15 cellular contexts compared by ENCODE assay signal in the genomic region with DNA sequence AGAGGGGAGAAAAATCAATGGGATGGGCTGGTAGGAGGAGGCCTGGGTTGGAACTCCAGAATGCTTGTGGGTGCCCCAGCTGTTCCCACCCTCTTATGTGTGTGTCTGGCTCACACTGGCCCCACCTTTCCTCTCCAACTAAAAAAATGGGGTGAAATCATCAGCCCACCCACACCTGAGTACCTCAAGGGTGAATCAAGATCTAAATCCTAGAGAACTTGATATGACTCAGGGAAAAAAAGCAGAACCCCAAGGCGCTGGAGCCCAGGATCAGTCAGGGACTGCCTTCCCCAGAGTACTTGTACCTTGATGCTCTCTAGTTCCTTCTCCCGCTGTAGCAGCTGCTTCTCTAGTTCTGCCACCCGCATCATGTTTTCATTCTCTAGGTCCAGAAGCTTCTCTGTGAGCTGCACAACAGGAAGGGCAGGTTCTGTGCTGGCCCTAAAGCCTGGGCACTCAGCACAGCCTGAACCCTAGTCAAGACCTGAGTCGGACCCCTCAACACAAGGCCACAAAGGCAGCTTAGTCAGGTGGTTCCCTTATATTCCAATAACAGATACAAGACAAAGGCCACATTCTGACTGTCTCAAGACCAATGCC.
"Had no signal": no experiment of that assay in that cellular context is flagged by ENCODE, and none has a peak within 500 bp of the region (broad histone marks: within the 10 kb centered on the region; RNA-seq: fewer than 3 reads in every experiment).

No MANE protein-coding gene starts in this region.

- H3K27me3 Mint-ChIP-seq: activated CD4-positive, alpha-beta T cell treated with anti-CD3 and anti-CD28 coated beads, Interleukin-2, amount 10 ng/mL, durations not matched to agents 24 days and 14 days; activated naive CD8-positive, alpha-beta T cell treated with anti-CD3 and anti-CD28 coated beads, Interleukin-2, amount 10 ng/mL, durations not matched to agents 7 days and 5 days had no signal

- H3K9me3 ChIP-seq: colonic mucosa, ovary, SJSA1, tibial artery had no signal

- H3K27ac ChIP-seq: colonic mucosa, epithelial cell of prostate, ovary, SJSA1, tibial artery had no signal

- DNase-seq: activated CD4-positive, alpha-beta T cell treated with anti-CD3 and anti-CD28 coated beads, Interleukin-2, amount 10 ng/mL, durations not matched to agents 24 days and 14 days; activated gamma-delta T cell; activated naive CD8-positive, alpha-beta T cell treated with anti-CD3 and anti-CD28 coated beads, Interleukin-2, amount 10 ng/mL, durations not matched to agents 7 days and 5 days; activated T-cell treated with anti-CD3 and anti-CD28 coated beads for 4 hours; anterior cingulate cortex; colonic mucosa; effector CD4-positive, alpha-beta T cell; left ventricle myocardium superior; stimulated activated CD4-positive, alpha-beta T cell treated with anti-CD3 and anti-CD28 coated beads, Interleukin-4, amount 100 ng/mL, for 1 hour; stimulated activated CD8-positive, alpha-beta memory T cell treated with anti-CD3 and anti-CD28 coated beads, Interleukin-4, amount 100 ng/mL, for 48 hours; tibial artery had no signal

- H3K9me3 Mint-ChIP-seq: activated CD4-positive, alpha-beta T cell treated with anti-CD3 and anti-CD28 coated beads, Interleukin-2, amount 10 ng/mL, durations not matched to agents 24 days and 14 days; activated naive CD8-positive, alpha-beta T cell treated with anti-CD3 and anti-CD28 coated beads, Interleukin-2, amount 10 ng/mL, durations not matched to agents 7 days and 5 days; neural progenitor cell had no signal

- H3K36me3 ChIP-seq: colonic mucosa, neural progenitor cell, ovary had no signal

- H3K27me3 ChIP-seq: colonic mucosa, neural progenitor cell, ovary, SJSA1, tibial artery had no signal

- H3K4me1 ChIP-seq: colonic mucosa had no signal

- H3K27ac Mint-ChIP-seq: activated naive CD8-positive, alpha-beta T cell treated with anti-CD3 and anti-CD28 coated beads, Interleukin-2, amount 10 ng/mL, durations not matched to agents 7 days and 5 days; neural progenitor cell had no signal

- H3K4me3 Mint-ChIP-seq: activated CD4-positive, alpha-beta T cell treated with anti-CD3 and anti-CD28 coated beads, Interleukin-2, amount 10 ng/mL, durations not matched to agents 24 days and 14 days; activated naive CD8-positive, alpha-beta T cell treated with anti-CD3 and anti-CD28 coated beads, Interleukin-2, amount 10 ng/mL, durations not matched to agents 7 days and 5 days; neural progenitor cell had no signal

- ATAC-seq: left ventricle myocardium superior had no signal

- H3K4me3 ChIP-seq: colonic mucosa, neural progenitor cell, ovary, SJSA1, tibial artery had no signal
